In the genomic region with DNA sequence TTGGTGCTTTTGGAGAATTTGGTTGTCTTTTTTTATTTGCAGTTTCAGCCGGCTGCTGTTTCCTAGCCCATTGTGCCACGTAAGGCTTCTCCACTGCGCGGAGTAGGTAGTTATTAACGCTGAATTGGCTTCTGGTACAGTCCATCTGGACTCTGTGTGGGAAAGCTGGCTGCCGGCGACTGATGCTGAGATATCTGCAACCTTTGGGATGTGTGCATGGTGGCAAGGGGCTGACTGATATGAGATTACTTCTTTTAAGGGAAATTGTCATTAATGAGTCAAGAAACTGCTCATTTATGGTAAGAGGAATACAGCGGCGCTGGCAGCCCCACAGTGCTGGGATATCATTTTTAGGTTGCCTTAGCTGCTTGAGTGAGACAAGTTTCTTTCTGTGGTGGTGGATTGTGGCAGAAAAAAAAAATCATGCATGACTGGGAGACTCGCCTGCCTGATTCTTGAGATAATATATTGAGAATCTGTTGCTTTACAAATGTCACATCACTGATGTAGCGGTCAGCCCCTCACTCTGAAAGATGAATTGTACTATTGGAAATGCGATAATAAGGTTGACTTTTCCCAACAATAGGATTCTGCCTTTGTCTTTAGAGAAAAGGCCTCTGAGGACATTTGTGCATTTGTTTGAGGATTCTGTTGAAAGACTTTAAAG, we compare ENCODE assay signal across 1 cellular context.
TF ChIP-seq lines count a peak whose summit lies in the region.

No MANE protein-coding gene starts in this region.

TF ChIP-seq in H1, 55 proteins besides CTCF, POLR2A, EP300 and RAD21:
- TF ChIP-seq RBBP5 (IDR thresholded peaks at IDR 0.05; ENCODE audit: borderline replicate concordance, low read depth, low read length) = no peak
- no peak for TF ChIP-seq SRF (IDR thresholded peaks at IDR 0.05; ENCODE audit: low read depth, low read length)
- no peak for TF ChIP-seq RNF2 (IDR thresholded peaks at IDR 0.05; ENCODE audit: borderline replicate concordance, low read depth, low read length, missing control alignments, poor library complexity, severe bottlenecking)
- no peak for TF ChIP-seq TAF7 (optimal IDR thresholded peaks at IDR 0.05; ENCODE audit: borderline replicate concordance, low read depth, low read length)
- TF ChIP-seq SIN3A (conservative IDR thresholded peaks at IDR 0.05 in 1 of 2, IDR thresholded peaks at IDR 0.05 in 1 of 2; ENCODE audit: low read depth in 1 of 2, low read length in 2 of 2) = no peak
- no peak for TF ChIP-seq POU5F1 (IDR thresholded peaks at IDR 0.05; ENCODE audit: low read depth, low read length)
- TF ChIP-seq EZH2 (IDR thresholded peaks at IDR 0.05; ENCODE audit: low read depth, low read length, severe bottlenecking) = no peak
- TF ChIP-seq NANOG (IDR thresholded peaks at IDR 0.05; ENCODE audit: insufficient read depth, low read depth, low read length, poor library complexity, severe bottlenecking) = no peak
- TF ChIP-seq CBX8 (IDR thresholded peaks at IDR 0.05; ENCODE audit: borderline replicate concordance, low read depth, low read length) = no peak
- TF ChIP-seq, protein P1, sequence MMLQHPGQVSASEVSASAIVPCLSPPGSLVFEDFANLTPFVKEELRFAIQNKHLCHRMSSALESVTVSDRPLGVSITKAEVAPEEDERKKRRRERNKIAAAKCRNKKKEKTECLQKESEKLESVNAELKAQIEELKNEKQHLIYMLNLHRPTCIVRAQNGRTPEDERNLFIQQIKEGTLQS (IDR thresholded peaks at IDR 0.05; ENCODE audit: insufficient read depth, low read depth, low read length) = no peak
- no peak for TF ChIP-seq RXRA (IDR thresholded peaks at IDR 0.05; ENCODE audit: insufficient read depth, low read depth, low read length)
- no peak for TF ChIP-seq SP4 (IDR thresholded peaks at IDR 0.05; ENCODE audit: low read length)
- no peak for TF ChIP-seq ASH2L (IDR thresholded peaks at IDR 0.05; ENCODE audit: low read length)
- TF ChIP-seq JUND (IDR thresholded peaks at IDR 0.05; ENCODE audit: low read length) = no peak
- TF ChIP-seq, protein P2, sequence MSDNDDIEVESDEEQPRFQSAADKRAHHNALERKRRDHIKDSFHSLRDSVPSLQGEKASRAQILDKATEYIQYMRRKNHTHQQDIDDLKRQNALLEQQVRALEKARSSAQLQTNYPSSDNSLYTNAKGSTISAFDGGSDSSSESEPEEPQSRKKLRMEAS (IDR thresholded peaks at IDR 0.05) = no peak
